8 cellular contexts compared by ENCODE assay signal in the genomic region with DNA sequence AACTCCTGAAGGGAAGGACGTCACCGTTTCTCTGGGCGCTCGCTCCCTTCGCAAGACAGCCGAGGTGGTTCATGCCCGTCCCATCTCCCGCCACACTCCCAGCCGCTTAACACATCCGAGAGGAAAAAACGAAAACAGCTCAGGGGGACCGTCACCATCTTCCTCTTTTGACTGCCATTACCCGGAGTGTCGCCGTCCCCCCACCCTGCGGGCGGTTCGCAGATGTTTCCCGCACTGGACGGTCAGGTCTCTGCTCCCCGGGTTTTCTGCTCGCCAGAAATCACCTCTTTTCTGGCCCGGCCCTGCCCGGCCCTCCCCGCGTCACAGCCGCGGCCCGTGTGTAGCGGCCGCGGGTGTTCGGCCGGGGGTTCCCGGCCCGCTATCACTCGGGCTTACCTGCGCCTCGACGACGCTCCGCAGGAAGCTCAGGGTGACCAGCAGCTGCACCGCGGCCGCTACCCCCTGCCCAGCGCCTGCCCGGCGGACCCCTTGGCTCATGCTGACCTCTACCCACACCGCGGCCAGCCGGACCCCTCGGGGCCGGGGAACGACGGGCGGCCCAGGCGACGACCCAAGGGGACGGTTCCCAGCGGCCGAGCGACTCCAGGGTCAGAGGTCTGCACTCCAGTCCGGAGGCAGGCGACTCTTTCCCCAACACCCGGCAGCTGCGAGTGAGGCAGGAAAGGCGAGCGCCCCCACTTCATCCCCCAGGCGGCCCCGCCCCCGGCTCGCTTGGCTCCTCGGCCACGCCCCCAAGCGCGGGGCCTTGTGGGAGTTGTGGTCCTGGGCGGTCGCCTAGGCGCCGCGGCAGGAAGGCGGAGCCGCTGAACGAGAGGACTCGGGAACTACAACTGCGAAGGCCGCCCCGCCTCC. TPM values are rescaled to one million over a fixed set of nuclear protein-coding genes. Genes with fewer than 3 reads are reported as not detected.
DNase-seq lines count a peak whose midpoint lies in the region; ATAC-seq, FAIRE-seq and TF ChIP-seq lines count a peak whose summit lies in the region.

A gene with protein sequence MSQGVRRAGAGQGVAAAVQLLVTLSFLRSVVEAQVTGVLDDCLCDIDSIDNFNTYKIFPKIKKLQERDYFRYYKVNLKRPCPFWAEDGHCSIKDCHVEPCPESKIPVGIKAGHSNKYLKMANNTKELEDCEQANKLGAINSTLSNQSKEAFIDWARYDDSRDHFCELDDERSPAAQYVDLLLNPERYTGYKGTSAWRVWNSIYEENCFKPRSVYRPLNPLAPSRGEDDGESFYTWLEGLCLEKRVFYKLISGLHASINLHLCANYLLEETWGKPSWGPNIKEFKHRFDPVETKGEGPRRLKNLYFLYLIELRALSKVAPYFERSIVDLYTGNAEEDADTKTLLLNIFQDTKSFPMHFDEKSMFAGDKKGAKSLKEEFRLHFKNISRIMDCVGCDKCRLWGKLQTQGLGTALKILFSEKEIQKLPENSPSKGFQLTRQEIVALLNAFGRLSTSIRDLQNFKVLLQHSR (minus strand): TSS at position 673 of the 873 bp plus-strand sequence. CDS start 175 bp downstream, at position 498.

- H3K4me1 ChIP-seq in adrenal gland (replicated peaks in 1 of 2) (peaks cover 9 to 10% of the 10 kb centered on the region in 2 donors), heart right ventricle (peaks cover 0 to 28% (median 13%) of the 10 kb centered on the region in 9 donors)

- H3K9me3 ChIP-seq in adrenal gland (replicated peaks in 1 of 3) (no peaks in the 10 kb centered on the region), heart right ventricle (no peaks in the 10 kb centered on the region)

- peak; percentile 96 for FAIRE-seq in GM12891 (lab: Jason Lieb, UNC)

- no peak for TF ChIP-seq CTCF in adrenal gland (IDR thresholded peaks at IDR 0.05)
- TF ChIP-seq CTCF in heart right ventricle (IDR thresholded peaks at IDR 0.05), result peak in 2 of 9 donors; percentile 13 to 29
- TF ChIP-seq CTCF in type B pancreatic cell (conservative IDR thresholded peaks at IDR 0.05), result no peak

- TF ChIP-seq POLR2A in GM12891 (IDR thresholded peaks at IDR 0.05; ENCODE audit: low read depth, low read length) (peak; percentile 97), adrenal gland (IDR thresholded peaks at IDR 0.05) (peak; percentile 92 to 94)

- intact Hi-C loops in adrenal gland (cut with DNase I), result no loop called here
- intact Hi-C loops in heart right ventricle (cut with DNase I), result loop anchor here in 6 of 10 donors (5.0 to 10.0 kb wide), 6 partner anchors 137 to 513 kb away; a partner anchor contains a TSS
- intact Hi-C loops in posterior cingulate gyrus (cut with DNase I), result loop anchor here (2.0 to 10.0 kb wide), 2 partner anchors 139 to 513 kb away; a partner anchor contains a TSS

- DNase-seq in GM12891 (ENCODE audit: insufficient read length, low spot score) (peak; percentile 72), NCI-H1417 treated with DMSO at 0.1 percent for 48 hours (lab: John Stamatoyannopoulos, UW) (peak; percentile 65), SW480 (ENCODE audit: low spot score) (peak; percentile 94), adrenal gland (peak; percentile 96 to 98 (median 98)), heart right ventricle (peak; percentile 96 to 98), posterior cingulate gyrus (peak; percentile 95 to 100 (median 98)), type B pancreatic cell (ENCODE audit: extremely low spot score, unreplicated experiment) (peak; percentile 98)

- H3K4me3 ChIP-seq in adrenal gland (peak within 1 kb of the TSS; percentile 63 to 75 (median 74)), heart right ventricle (peak within 1 kb of the TSS; percentile 69 to 99 (median 94))

- H3K27ac ChIP-seq in adrenal gland, result peak within 1 kb of the TSS; percentile 19 to 85 (median 76)
- peak within 1 kb of the TSS in 9 of 10 donors; percentile 77 to 90 (median 87) for H3K27ac ChIP-seq in heart right ventricle

- H3K4me1 Mint-ChIP-seq in type B pancreatic cell (ENCODE audit: unreplicated experiment), result peaks cover 10% of the 10 kb centered on the region

- H3K27me3 Mint-ChIP-seq in type B pancreatic cell, result peaks cover 20% of the 10 kb centered on the region

- H3K27me3 ChIP-seq in adrenal gland (no peaks in the 10 kb centered on the region), heart right ventricle (peaks cover 0 to 3% (median 0%) of the 10 kb centered on the region in 7 donors)

- peaks cover 3% of the 10 kb centered on the region for H3K36me3 Mint-ChIP-seq in type B pancreatic cell

- H3K27ac Mint-ChIP-seq in type B pancreatic cell, result peak within 1 kb of the TSS; percentile 80

- H3K9me3 Mint-ChIP-seq in type B pancreatic cell, result no peaks in the 10 kb centered on the region

- H3K4me3 Mint-ChIP-seq in type B pancreatic cell, result peak within 1 kb of the TSS; percentile 84

- H3K36me3 ChIP-seq in adrenal gland (replicated peaks in 1 of 2), result no peaks in the 10 kb centered on the region
- no peaks in the 10 kb centered on the region for H3K36me3 ChIP-seq in heart right ventricle

- peak; percentile 90 for ATAC-seq in HG02798 (IDR thresholded peaks at IDR 0.05; ENCODE audit: poor library complexity, unreplicated experiment)
- peak; percentile 99 to 100 (median 100) for ATAC-seq in heart right ventricle

- WGBS in adrenal gland, 4 donors, result 0 to 1% (median 0%) methylated on average over 22 to 88 of the region's 88 CpGs
- WGBS in heart right ventricle, 2 donors, result 0 to 1% methylated on average over 88 of the region's 88 CpGs

TF ChIP-seq in GM12891, 5 proteins besides CTCF, POLR2A, EP300 and RAD21:
- peak; percentile 91 for TF ChIP-seq TAF1 (IDR thresholded peaks at IDR 0.05; ENCODE audit: low read depth, low read length)
- peak; percentile 97 for TF ChIP-seq POLR2AphosphoS5 (IDR thresholded peaks at IDR 0.05; ENCODE audit: low read depth, low read length)
- TF ChIP-seq SPI1 (IDR thresholded peaks at IDR 0.05; ENCODE audit: low read depth, low read length), result no peak
- no peak for TF ChIP-seq PAX5 (IDR thresholded peaks at IDR 0.05; ENCODE audit: insufficient read depth, low read length, severe bottlenecking)
- no peak; the same call in 1 of the 2 replicates for TF ChIP-seq POU2F2 (IDR thresholded peaks at IDR 0.05; ENCODE audit: low read depth, low read length)

RNA-seq across cellular contexts. Expression of the gene that starts here (rescaled TPM):
- polyA plus RNA-seq in GM12891 (2012; ENCODE audit: low read depth, missing spikeins), result 8.9 TPM
- total RNA-seq in adrenal gland (10 to 100 TPM in 1 of 8 donors, 1 to 10 TPM in 7; 4.3 to 18.3 (median 8.0) TPM), heart right ventricle (1 to 10 TPM; 4.0 to 7.0 (median 5.6) TPM), type B pancreatic cell (ENCODE audit: low replicate concordance) (33.0 and 43.5 TPM in 2 replicates)
- polyA plus RNA-seq in adrenal gland (10 to 100 TPM in 1 of 3 donors, 1 to 10 TPM in 2; 3.5 to 23.0 (median 5.1) TPM), heart right ventricle (1 to 10 TPM; 5.5 to 6.8 TPM)

Comparison
In these comparisons a context has a peak if more than half of its experiments do, and no peak if none do; other contexts are left out.
1. Peak in every context shown above with its lines: DNase-seq, ATAC-seq, H3K4me3 ChIP-seq and H3K27ac ChIP-seq.
2. intact Hi-C loops: an anchor here in heart right ventricle (5.0 to 10.0 kb wide) and posterior cingulate gyrus (2.0 to 10.0 kb wide); none called in adrenal gland.